In genomic region chr20:1851396-1851795, GRCh38 we compare ENCODE assay signal across 1 cellular context.
TF ChIP-seq lines count a peak whose summit lies in the region.

No MANE protein-coding gene starts in this region.

TF ChIP-seq in H1, 55 proteins besides CTCF, POLR2A, EP300 and RAD21:
- TF ChIP-seq KDM1A (IDR thresholded peaks at IDR 0.05; ENCODE audit: borderline replicate concordance, low read length): peak; percentile 71; the same call in 1 of the 2 replicates
- TF ChIP-seq HDAC2 (IDR thresholded peaks at IDR 0.05; ENCODE audit: borderline replicate concordance in 1 of 2, low read depth in 2 of 2, low read length in 2 of 2): no peak
- no peak for TF ChIP-seq RXRA (IDR thresholded peaks at IDR 0.05; ENCODE audit: insufficient read depth, low read depth, low read length)
- no peak for TF ChIP-seq CBX5 (IDR thresholded peaks at IDR 0.05; ENCODE audit: low read depth, low read length)
